8 cellular contexts compared by ENCODE assay signal in genomic region chr2:174603280-174603679, GRCh38. TPM values are rescaled to one million over a fixed set of nuclear protein-coding genes. Genes with fewer than 3 reads are reported as not detected.
DNase-seq lines count a peak whose midpoint lies in the region; ATAC-seq and TF ChIP-seq lines count a peak whose summit lies in the region.

No MANE protein-coding gene starts in this region.

- POLR2A ChIA-PET in activated CD8-positive, alpha-beta T cell treated with anti-CD3 and anti-CD28 coated beads, Interleukin-2, amount 10 ng/mL, durations not matched to agents 7 days and 5 days (lab: Charles Lee): interaction anchor here (0.8 to 2.8 kb wide), 4 partner anchors 9 to 30 kb away, joined by 3 to 13 read pairs (median 4); no protein-coding TSS in a partner anchor

- no peak overlapping the region for H2AFZ ChIP-seq in neural cell (ENCODE audit: low read depth, low read length)

- H3K4me1 Mint-ChIP-seq in activated CD8-positive, alpha-beta T cell treated with anti-CD3 and anti-CD28 coated beads, Interleukin-2, amount 10 ng/mL, durations not matched to agents 7 days and 5 days (ENCODE audit: low read depth): peaks cover 88% of the 10 kb centered on the region

- H3K27me3 ChIP-seq in esophagus muscularis mucosa (no peaks in the 10 kb centered on the region), neural cell (ENCODE audit: insufficient read depth, low read depth, low read length) (no peaks in the 10 kb centered on the region)

- TF ChIP-seq RAD21 in neural cell (conservative IDR thresholded peaks at IDR 0.05): peak; percentile 44

- TF ChIP-seq EP300 in esophagus muscularis mucosa (IDR thresholded peaks at IDR 0.05) (no peak), neural cell (conservative IDR thresholded peaks at IDR 0.05; ENCODE audit: poor library complexity, severe bottlenecking) (no peak)

- no peak overlapping the region for H3K4me3 ChIP-seq in esophagus muscularis mucosa
- H3K4me3 ChIP-seq in neural cell (ENCODE audit: low read length): no peak overlapping the region

- DNase-seq in DMS 273 treated with DMSO at 0.1 percent for 48 hours (lab: John Stamatoyannopoulos, UW): peak; percentile 25
- peak; percentile 49 for DNase-seq in NCI-H2029 (lab: John Stamatoyannopoulos, UW)
- DNase-seq in activated CD8-positive, alpha-beta T cell treated with anti-CD3 and anti-CD28 coated beads, Interleukin-2, amount 10 ng/mL, durations not matched to agents 7 days and 5 days: peak; percentile 68
- no peak for DNase-seq in esophagus muscularis mucosa (ENCODE audit: extremely low spot score)
- no peak for DNase-seq in NCI-H187 (lab: John Stamatoyannopoulos, UW)

- 43% methylated on average over 3 of the region's 3 CpGs for WGBS in esophagus muscularis mucosa

- no peak overlapping the region for H3K4me3 Mint-ChIP-seq in activated CD8-positive, alpha-beta T cell treated with anti-CD3 and anti-CD28 coated beads, Interleukin-2, amount 10 ng/mL, durations not matched to agents 7 days and 5 days

- no peak overlapping the region for H3K27ac Mint-ChIP-seq in activated CD8-positive, alpha-beta T cell treated with anti-CD3 and anti-CD28 coated beads, Interleukin-2, amount 10 ng/mL, durations not matched to agents 7 days and 5 days

- H3K4me1 ChIP-seq in esophagus muscularis mucosa: peaks cover 16 to 67% (median 48%) of the 10 kb centered on the region in 4 donors

- H3K9me3 ChIP-seq in esophagus muscularis mucosa (no peaks in the 10 kb centered on the region), neural cell (ENCODE audit: low read length) (no peaks in the 10 kb centered on the region)

- no peaks in the 10 kb centered on the region for H3K9me2 ChIP-seq in neural cell (ENCODE audit: insufficient read depth, low read length)

- H3F3A ChIP-seq in neural cell (ENCODE audit: insufficient read depth, low read length, poor library complexity, severe bottlenecking): no peaks in the 10 kb centered on the region

- H3K9ac ChIP-seq in neural cell (ENCODE audit: low read length): no peak overlapping the region

- no peaks in the 10 kb centered on the region for H3K79me2 ChIP-seq in neural cell (replicated peaks; ENCODE audit: insufficient read depth, low read length)

- peaks cover 51% of the 10 kb centered on the region for H3K36me3 Mint-ChIP-seq in activated CD8-positive, alpha-beta T cell treated with anti-CD3 and anti-CD28 coated beads, Interleukin-2, amount 10 ng/mL, durations not matched to agents 7 days and 5 days (ENCODE audit: low read depth)

- no peaks in the 10 kb centered on the region for H4K20me1 ChIP-seq in neural cell (ENCODE audit: insufficient read depth)

- H3K9me3 Mint-ChIP-seq in activated CD8-positive, alpha-beta T cell treated with anti-CD3 and anti-CD28 coated beads, Interleukin-2, amount 10 ng/mL, durations not matched to agents 7 days and 5 days (ENCODE audit: insufficient read depth): no peaks in the 10 kb centered on the region

- no peak for TF ChIP-seq POLR2A in esophagus muscularis mucosa (IDR thresholded peaks at IDR 0.05; ENCODE audit: low read depth)

- H3K27ac ChIP-seq in esophagus muscularis mucosa (replicated peaks in 1 of 4) (no peak overlapping the region), neural cell (ENCODE audit: low read length) (no peak overlapping the region)

- intact Hi-C loops in esophagus muscularis mucosa (cut with DNase I): no loop called here

- TF ChIP-seq CTCF in esophagus muscularis mucosa (IDR thresholded peaks at IDR 0.05) (peak; percentile 45 to 57 (median 49)), neural cell (IDR thresholded peaks at IDR 0.05; ENCODE audit: poor library complexity, severe bottlenecking) (peak; percentile 59)

- CTCF ChIA-PET in activated CD8-positive, alpha-beta T cell treated with anti-CD3 and anti-CD28 coated beads, Interleukin-2, amount 10 ng/mL, durations not matched to agents 7 days and 5 days (lab: Charles Lee): interaction anchor here (0.6 to 15.5 kb wide), 25 partner anchors 8 to 142 kb away, joined by 3 to 198 read pairs (median 4); partner anchors contain the start of gene WIPF1

- ATAC-seq in GM21529 (IDR thresholded peaks at IDR 0.05; ENCODE audit: unreplicated experiment) (peak; percentile 46), HG03571 (IDR thresholded peaks at IDR 0.05; ENCODE audit: unreplicated experiment) (no peak)
- ATAC-seq in activated CD8-positive, alpha-beta T cell treated with anti-CD3 and anti-CD28 coated beads, Interleukin-2, amount 10 ng/mL, durations not matched to agents 7 days and 5 days: peak; percentile 54

- H3K27me3 Mint-ChIP-seq in activated CD8-positive, alpha-beta T cell treated with anti-CD3 and anti-CD28 coated beads, Interleukin-2, amount 10 ng/mL, durations not matched to agents 7 days and 5 days (ENCODE audit: low read depth): no peaks in the 10 kb centered on the region

- H3K36me3 ChIP-seq in esophagus muscularis mucosa (peaks cover 0 to 3% (median 0%) of the 10 kb centered on the region in 4 donors), neural cell (ENCODE audit: insufficient read depth, low read length) (no peaks in the 10 kb centered on the region)

- no peak overlapping the region for H3K4me2 ChIP-seq in neural cell (ENCODE audit: low read length)

TF ChIP-seq in neural cell, 6 proteins besides CTCF, POLR2A, EP300 and RAD21:
- TF ChIP-seq TAF1 (IDR thresholded peaks at IDR 0.05; ENCODE audit: low read depth) (no peak), POLR2AphosphoS5 (IDR thresholded peaks at IDR 0.05) (peak; percentile 34), REST (IDR thresholded peaks at IDR 0.05; ENCODE audit: borderline replicate concordance) (no peak), MXI1 (conservative IDR thresholded peaks at IDR 0.05; ENCODE audit: poor library complexity, severe bottlenecking) (no peak), EZH2 (IDR thresholded peaks at IDR 0.05; ENCODE audit: borderline replicate concordance, insufficient read depth, low read length, poor library complexity, severe bottlenecking) (no peak), SMC3 (conservative IDR thresholded peaks at IDR 0.05; ENCODE audit: poor library complexity) (no peak)
TF ChIP-seq in neural cell: peak in this region for 1.

RNA-seq across cellular contexts. Expression of gene WIPF1, which starts 5.7 kb away (rescaled TPM):
- 100 to 1,000 TPM; 357 to 390 TPM for total RNA-seq in activated CD8-positive, alpha-beta T cell treated with anti-CD3 and anti-CD28 coated beads, Interleukin-2, amount 10 ng/mL, durations not matched to agents 7 days and 5 days
- total RNA-seq in esophagus muscularis mucosa: 10 to 100 TPM; 31.5 to 61.5 (median 36.3) TPM
- 0.25 and 0.44 TPM in 2 replicates for polyA plus RNA-seq in neural cell
- 0.97 and 2.0 TPM in 2 replicates for polyA minus RNA-seq in neural cell

Comparison
In these comparisons a context has a peak if more than half of its experiments do, and no peak if none do; other contexts are left out.
1. DNase-seq: peak in DMS 273 treated with DMSO at 0.1 percent for 48 hours (single experiment), NCI-H2029 (single experiment) and activated CD8-positive, alpha-beta T cell treated with anti-CD3 and anti-CD28 coated beads, Interleukin-2, amount 10 ng/mL, durations not matched to agents 7 days and 5 days (single experiment); none in esophagus muscularis mucosa (single experiment) and NCI-H187 (0 of 2).
2. RNA of gene WIPF1, which starts 5.7 kb away (total RNA-seq): 357 to 390 TPM in activated CD8-positive, alpha-beta T cell treated with anti-CD3 and anti-CD28 coated beads, Interleukin-2, amount 10 ng/mL, durations not matched to agents 7 days and 5 days; 31.5 to 61.5 TPM in esophagus muscularis mucosa; every median in the first group is over 4 times any median in the second.